19 cellular contexts compared by ENCODE assay signal in the genomic region with DNA sequence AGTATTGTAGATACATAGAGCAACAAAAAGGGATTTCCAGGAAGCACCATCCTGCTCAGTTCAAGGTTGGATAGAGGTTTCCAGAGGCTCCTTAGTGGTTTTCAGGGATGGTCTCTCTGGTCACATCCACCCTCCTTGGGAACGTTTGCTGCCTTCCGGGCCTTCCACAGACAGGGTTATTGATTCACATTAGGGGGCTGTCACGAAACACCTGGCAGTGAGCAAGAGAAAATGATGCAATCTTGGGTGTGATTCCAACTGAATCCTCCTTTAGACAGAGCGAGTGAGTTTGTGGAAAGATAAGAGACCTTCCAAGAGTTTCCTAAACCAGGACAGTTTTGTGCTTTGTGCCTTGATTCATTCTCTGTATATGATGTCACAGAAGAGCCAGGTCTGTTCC. TPM values are rescaled to one million over a fixed set of nuclear protein-coding genes. Genes with fewer than 3 reads are reported as not detected.
DNase-seq lines count a peak whose midpoint lies in the region; ATAC-seq and TF ChIP-seq lines count a peak whose summit lies in the region.
"Had no signal": no experiment of that assay in that cellular context is flagged by ENCODE, and none has a peak within 500 bp of the region (broad histone marks: within the 10 kb centered on the region; RNA-seq: fewer than 3 reads in every experiment).

No MANE protein-coding gene starts in this region.

- H3K4me3 ChIP-seq in right atrium auricular region (no peak overlapping the region), heart left ventricle (no peak overlapping the region), endocrine pancreas (ENCODE audit: control insufficient read depth, insufficient read depth, low read length) (no peak overlapping the region)

- H3K36me3 Mint-ChIP-seq in type B pancreatic cell = peaks cover 29% of the 10 kb centered on the region

- H3K27me3 ChIP-seq in right atrium auricular region = no peaks in the 10 kb centered on the region
- H3K27me3 ChIP-seq in heart left ventricle = no peaks in the 10 kb centered on the region
- H3K27me3 ChIP-seq in endocrine pancreas (ENCODE audit: control insufficient read depth, insufficient read depth, low read length) = no peaks in the 10 kb centered on the region

- TF ChIP-seq POLR2A in heart left ventricle (IDR thresholded peaks at IDR 0.05) = no peak

- H3K4me1 ChIP-seq in right atrium auricular region = peaks cover 0 to 6% of the 10 kb centered on the region in 2 donors
- H3K4me1 ChIP-seq in heart left ventricle = peaks cover 0 to 30% (median 1%) of the 10 kb centered on the region in 12 donors
- peaks cover 4% of the 10 kb centered on the region for H3K4me1 ChIP-seq in endocrine pancreas (ENCODE audit: control insufficient read depth, insufficient read depth, low read length)
- H3K4me1 ChIP-seq: Caco-2 had no signal

- WGBS in heart left ventricle, 4 donors = 78 to 82% (median 80%) methylated on average over 4 of the region's 4 CpGs

- H3K27me3 Mint-ChIP-seq in type B pancreatic cell = no peaks in the 10 kb centered on the region
- H3K27me3 Mint-ChIP-seq: CD4-positive, alpha-beta T cell had no signal

- peak overlapping the region; percentile 19 for H3K9ac ChIP-seq in endocrine pancreas (ENCODE audit: control insufficient read depth, insufficient read depth, low read length)

- H3K27ac ChIP-seq in right atrium auricular region = no peak overlapping the region
- no peak overlapping the region for H3K27ac ChIP-seq in heart left ventricle

- TF ChIP-seq CTCF in right atrium auricular region (IDR thresholded peaks at IDR 0.05) = no peak
- TF ChIP-seq CTCF in heart left ventricle (IDR thresholded peaks at IDR 0.05) = no peak
- TF ChIP-seq CTCF in type B pancreatic cell (conservative IDR thresholded peaks at IDR 0.05) = no peak

- peaks cover 21% of the 10 kb centered on the region for H3K4me1 Mint-ChIP-seq in type B pancreatic cell (ENCODE audit: unreplicated experiment)

- intact Hi-C loops in heart left ventricle (cut with DNase I) = loop anchor here in 9 of 10 donors (2.0 to 10.0 kb wide), 7 partner anchors 130 to 895 kb away; no protein-coding TSS in a partner anchor

- peak overlapping the region; percentile 10 for H3K27ac Mint-ChIP-seq in type B pancreatic cell
- H3K27ac Mint-ChIP-seq: CD4-positive, alpha-beta T cell had no signal

- ATAC-seq in heart left ventricle (no peak), left lobe of liver (peak; percentile 36)

- H3K9me3 ChIP-seq in right atrium auricular region (no peaks in the 10 kb centered on the region), heart left ventricle (no peaks in the 10 kb centered on the region), endocrine pancreas (ENCODE audit: control insufficient read depth, low read length) (no peaks in the 10 kb centered on the region)
- H3K9me3 ChIP-seq: Caco-2 had no signal

- no peak overlapping the region for H3K4me3 Mint-ChIP-seq in type B pancreatic cell
- H3K4me3 Mint-ChIP-seq: CD4-positive, alpha-beta T cell had no signal

- H3K36me3 ChIP-seq in right atrium auricular region (no peaks in the 10 kb centered on the region), heart left ventricle (peaks cover 0 to 15% (median 0%) of the 10 kb centered on the region in 9 donors), endocrine pancreas (ENCODE audit: control insufficient read depth, insufficient read depth, low read length) (peaks cover 6% of the 10 kb centered on the region)

- peak; percentile 36 for DNase-seq in right atrium auricular region (ENCODE audit: low spot score)
- no peak for DNase-seq in heart left ventricle
- peak; percentile 46 for DNase-seq in left lobe of liver (ENCODE audit: low spot score)
- peak; percentile 24 for DNase-seq in type B pancreatic cell (ENCODE audit: extremely low spot score, unreplicated experiment)
- no peak for DNase-seq in RPMI8226
- DNase-seq in hepatic stellate cell (ENCODE audit: low spot score) = no peak
- DNase-seq in NCI-H226 = no peak
- DNase-seq: Caco-2; CD4-positive, alpha-beta T cell; DMS153; GF-D8; Karpas-422; NCI-H1048; NCI-H1436; NCI-H2029; NCI-H446 treated with DMSO at 0.1 percent for 48 hours; Right ventricle myocardium superior had no signal

- H3K9me3 Mint-ChIP-seq in type B pancreatic cell = no peaks in the 10 kb centered on the region
- H3K9me3 Mint-ChIP-seq: CD4-positive, alpha-beta T cell had no signal

RNA-seq across cellular contexts. Expression of gene CTSL, which starts 43.8 kb away (rescaled TPM):
- total RNA-seq in right atrium auricular region (100 to 1,000 TPM; 122 to 169 TPM), heart left ventricle (100 to 1,000 TPM in 8 of 9 donors, 10 to 100 TPM in 1; 95.3 to 382 (median 130) TPM), left lobe of liver (152 TPM), type B pancreatic cell (ENCODE audit: low replicate concordance) (85.7 and 117 TPM in 2 replicates)
- polyA plus RNA-seq in heart left ventricle = 100 to 1,000 TPM in 1 of 2 donors, 10 to 100 TPM in 1; 86.6 to 166 TPM
- total RNA-seq: OCI-LY7 had no signal

Comparison
In these comparisons a context has a peak if more than half of its experiments do, and no peak if none do; other contexts are left out.
1. DNase-seq: peak in right atrium auricular region (single experiment), left lobe of liver (single experiment) and type B pancreatic cell (single experiment); none in heart left ventricle (0 of 5), RPMI8226 (single experiment), hepatic stellate cell (single experiment) and NCI-H226 (single experiment).